ENCODE assay signal across 25 cellular contexts in the genomic region with DNA sequence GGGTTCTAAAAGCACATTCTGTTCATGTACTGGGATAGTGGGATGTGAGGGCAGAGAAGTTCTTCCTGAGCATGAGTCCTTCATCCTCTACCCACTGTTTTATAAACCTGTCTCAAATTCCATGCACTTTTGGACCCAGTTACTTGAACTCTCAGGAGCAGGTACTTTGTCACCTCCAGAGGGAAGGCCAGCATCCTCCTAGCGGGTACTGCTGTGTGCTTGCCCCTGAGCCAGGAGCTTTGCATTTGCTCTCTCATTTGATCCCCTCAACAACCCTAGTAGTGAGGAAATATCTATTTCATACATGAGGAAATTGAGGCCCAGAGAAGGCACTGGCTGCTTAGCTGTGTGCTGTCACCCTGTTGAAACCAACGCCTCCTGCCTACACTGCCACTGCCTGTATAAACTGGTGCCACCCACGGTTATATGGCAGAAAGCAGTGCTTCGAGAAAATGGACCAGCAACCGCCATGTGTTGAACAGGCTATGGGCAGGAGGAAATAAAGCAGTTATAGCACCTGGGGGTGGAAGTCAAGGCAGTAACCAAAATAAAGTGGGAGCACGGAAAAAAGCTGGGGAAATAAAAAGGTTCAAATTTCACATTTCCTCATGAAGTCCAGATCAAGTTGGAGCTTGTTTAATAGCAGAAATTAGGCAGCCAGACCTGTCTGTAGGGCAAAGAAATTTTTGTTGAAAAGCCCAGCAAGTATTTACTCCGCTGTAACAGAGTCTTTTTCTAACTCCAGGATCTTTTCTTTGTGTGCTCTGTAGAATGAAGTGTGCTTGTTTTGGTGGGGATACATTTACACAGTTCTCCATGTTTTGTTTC. TPM values are rescaled to one million over a fixed set of nuclear protein-coding genes. Genes with fewer than 3 reads are reported as not detected.
A peak's percentile ranks its signal among the peaks of the same experiment; 100 is the strongest.
DNase-seq lines count a peak whose midpoint lies in the region; ATAC-seq, FAIRE-seq and TF ChIP-seq lines count a peak whose summit lies in the region.
"Had no signal": no experiment of that assay in that cellular context is flagged by ENCODE, and none has a peak within 500 bp of the region (broad histone marks: within the 10 kb centered on the region; RNA-seq: fewer than 3 reads in every experiment).

No MANE protein-coding gene starts in this region.

- TF ChIP-seq CTCF in bronchial epithelial cell (IDR thresholded peaks at IDR 0.05; ENCODE audit: insufficient read depth, low read length, severe bottlenecking) (no peak), vagina (IDR thresholded peaks at IDR 0.05) (no peak)

- H3K27ac ChIP-seq in muscle layer of colon (ENCODE audit: low read depth, low read length) = peak overlapping the region; percentile 21
- peak overlapping the region; percentile 34 for H3K27ac ChIP-seq in vagina
- H3K27ac ChIP-seq: BLaER1 treated with 17β-estradiol and CSF1 and Interleukin-3, amounts not matched to agents 10 nM and 100 nM; gastrocnemius medialis; ovary had no signal

- no peak for TF ChIP-seq POLR2A in vagina (IDR thresholded peaks at IDR 0.05)

- peak overlapping the region in 1 of 10 donors; percentile 35 for H3K27ac Mint-ChIP-seq in naive thymus-derived CD8-positive, alpha-beta T cell
- H3K27ac Mint-ChIP-seq: activated CD4-positive, alpha-beta memory T cell treated with anti-CD3 and anti-CD28 coated beads, Interleukin-2, amount 10 ng/mL, durations not matched to agents 7 days and 5 days; activated T-cell treated with anti-CD3 and anti-CD28 coated beads, Interleukin-2, amount 50 U/mL, for 24 hours; HFFc6; T-helper 17 cell had no signal

- intact Hi-C loops in vagina (cut with DNase I) = no loop called here

- H3K27me3 ChIP-seq in bronchial epithelial cell (ENCODE audit: control insufficient read depth, insufficient read depth, low read length) (no peaks in the 10 kb centered on the region), muscle layer of colon (ENCODE audit: control insufficient read depth in 1 of 2, insufficient read depth in 2 of 2, low read length in 2 of 2) (no peaks in the 10 kb centered on the region), vagina (no peaks in the 10 kb centered on the region)
- H3K27me3 ChIP-seq: BLaER1 treated with 17β-estradiol and CSF1 and Interleukin-3, amounts not matched to agents 10 nM and 100 nM; gastrocnemius medialis; ovary had no signal

- no peaks in the 10 kb centered on the region for H3K36me3 ChIP-seq in bronchial epithelial cell (ENCODE audit: control insufficient read depth, insufficient read depth, low read length)
- H3K36me3 ChIP-seq in muscle layer of colon (ENCODE audit: insufficient read depth, low read length) = no peaks in the 10 kb centered on the region
- H3K36me3 ChIP-seq in vagina = no peaks in the 10 kb centered on the region
- H3K36me3 ChIP-seq: BLaER1 treated with 17β-estradiol and CSF1 and Interleukin-3, amounts not matched to agents 10 nM and 100 nM; gastrocnemius medialis; ovary had no signal

- H3K4me1 ChIP-seq in muscle layer of colon (ENCODE audit: insufficient read depth, low read length) (peaks cover 15% of the 10 kb centered on the region), vagina (peaks cover 23% of the 10 kb centered on the region)
- H3K4me1 ChIP-seq: gastrocnemius medialis had no signal

- H3K36me3 Mint-ChIP-seq in naive thymus-derived CD8-positive, alpha-beta T cell = no peaks in the 10 kb centered on the region

- peak; percentile 19 for DNase-seq in NCI-H748 (lab: John Stamatoyannopoulos, UW; ENCODE audit: unreplicated experiment)
- DNase-seq in NCI-H748 treated with DMSO at 0.1 percent for 48 hours (lab: John Stamatoyannopoulos, UW) = no peak
- peak; percentile 81 for DNase-seq in bronchial epithelial cell (ENCODE audit: low read depth)
- DNase-seq in vagina (ENCODE audit: extremely low spot score in 2 of 2) = no peak
- DNase-seq in activated T-cell treated with anti-CD3 and anti-CD28 coated beads, Interleukin-2, amount 50 U/mL, for 1 hour = no peak
- DNase-seq in naive thymus-derived CD8-positive, alpha-beta T cell = no peak
- DNase-seq in NCI-H82 (lab: John Stamatoyannopoulos, UW) = no peak
- DNase-seq: activated CD4-positive, alpha-beta memory T cell treated with anti-CD3 and anti-CD28 coated beads, Interleukin-2, amount 10 ng/mL, durations not matched to agents 7 days and 5 days; activated naive CD4-positive, alpha-beta T cell treated with anti-CD3 and anti-CD28 coated beads, Interleukin-2, amount 50 U/mL, for 16 hours; activated T-cell treated with anti-CD3 and anti-CD28 coated beads, Interleukin-2, amount 50 U/mL, for 24 hours; gastrocnemius medialis; HFFc6; left cardiac atrium; NCI-H1417 treated with DMSO at 0.1 percent for 48 hours; NCI-H345; ovary; SIG-M5; stimulated activated CD4-positive, alpha-beta T cell treated with anti-CD3 and anti-CD28 coated beads, Interleukin-4, amount 100 ng/mL, for 24 hours; substantia nigra; T-helper 17 cell had no signal

- H3K4me3 ChIP-seq in bronchial epithelial cell (ENCODE audit: low read depth, low read length) = no peak overlapping the region
- H3K4me3 ChIP-seq in muscle layer of colon (ENCODE audit: low read depth in 1 of 2, low read length in 2 of 2) = no peak overlapping the region
- H3K4me3 ChIP-seq in vagina = no peak overlapping the region
- H3K4me3 ChIP-seq: BLaER1 treated with 17β-estradiol and CSF1 and Interleukin-3, amounts not matched to agents 10 nM and 100 nM; gastrocnemius medialis had no signal

- no peak overlapping the region for H3K9ac ChIP-seq in muscle layer of colon (ENCODE audit: low read length)
- H3K9ac ChIP-seq: BLaER1 treated with 17β-estradiol and CSF1 and Interleukin-3, amounts not matched to agents 10 nM and 100 nM had no signal

- peaks cover 2 to 18% (median 11%) of the 10 kb centered on the region in 5 donors for H3K27me3 Mint-ChIP-seq in naive thymus-derived CD8-positive, alpha-beta T cell

- no peak for FAIRE-seq in bronchial epithelial cell (lab: Jason Lieb, UNC)
- FAIRE-seq: endothelial cell of umbilical vein, G401.6 had no signal

- peaks cover 0 to 3% (median 0%) of the 10 kb centered on the region in 4 donors for H3K4me1 Mint-ChIP-seq in naive thymus-derived CD8-positive, alpha-beta T cell
- H3K4me1 Mint-ChIP-seq: activated CD4-positive, alpha-beta memory T cell treated with anti-CD3 and anti-CD28 coated beads, Interleukin-2, amount 10 ng/mL, durations not matched to agents 7 days and 5 days; T-helper 17 cell had no signal

- H3K9me3 ChIP-seq in muscle layer of colon (ENCODE audit: low read length) (no peaks in the 10 kb centered on the region), vagina (no peaks in the 10 kb centered on the region)
- H3K9me3 ChIP-seq: BLaER1 treated with 17β-estradiol and CSF1 and Interleukin-3, amounts not matched to agents 10 nM and 100 nM; gastrocnemius medialis; ovary had no signal

- no peak for ATAC-seq in naive thymus-derived CD8-positive, alpha-beta T cell
- ATAC-seq: gastrocnemius medialis, T-helper 17 cell had no signal

- POLR2A ChIA-PET in naive thymus-derived CD8-positive, alpha-beta T cell (lab: Charles Lee) = no interaction called here

- no peak overlapping the region for H3K4me3 Mint-ChIP-seq in naive thymus-derived CD8-positive, alpha-beta T cell
- H3K4me3 Mint-ChIP-seq: activated CD4-positive, alpha-beta memory T cell treated with anti-CD3 and anti-CD28 coated beads, Interleukin-2, amount 10 ng/mL, durations not matched to agents 7 days and 5 days; activated T-cell treated with anti-CD3 and anti-CD28 coated beads, Interleukin-2, amount 50 U/mL, for 24 hours; HFFc6; T-helper 17 cell had no signal

- no peaks in the 10 kb centered on the region for H3K9me3 Mint-ChIP-seq in naive thymus-derived CD8-positive, alpha-beta T cell
- H3K9me3 Mint-ChIP-seq: activated CD4-positive, alpha-beta memory T cell treated with anti-CD3 and anti-CD28 coated beads, Interleukin-2, amount 10 ng/mL, durations not matched to agents 7 days and 5 days; activated T-cell treated with anti-CD3 and anti-CD28 coated beads, Interleukin-2, amount 50 U/mL, for 24 hours; HFFc6 had no signal

RNA-seq across cellular contexts. Expression of gene KLHL31, which starts 38.0 kb away (rescaled TPM):
- 0.26 TPM in 2 replicates for total RNA-seq in bronchial epithelial cell
- 0.74 TPM for total RNA-seq in vagina
- total RNA-seq in naive thymus-derived CD8-positive, alpha-beta T cell = under 1 TPM; 0.77 to 0.88 TPM
- polyA plus RNA-seq in naive thymus-derived CD8-positive, alpha-beta T cell = not detected
- total RNA-seq: endothelial cell of umbilical vein, HFFc6, LHCN-M2 had no signal

Comparison
In these comparisons a context has a peak if more than half of its experiments do, and no peak if none do; other contexts are left out.
1. DNase-seq: peak in NCI-H748 (single experiment) and bronchial epithelial cell (single experiment); none in NCI-H748 treated with DMSO at 0.1 percent for 48 hours (single experiment), vagina (0 of 2), activated T-cell treated with anti-CD3 and anti-CD28 coated beads, Interleukin-2, amount 50 U/mL, for 1 hour (single experiment), naive thymus-derived CD8-positive, alpha-beta T cell (0 of 10) and NCI-H82 (single experiment).